In genomic region chr1:155001688-155002474, GRCh38 we compare ENCODE assay signal across 8 cellular contexts. TPM values are rescaled to one million over a fixed set of nuclear protein-coding genes. Genes with fewer than 3 reads are reported as not detected.
A peak's percentile ranks its signal among the peaks of the same experiment; 100 is the strongest.
DNase-seq lines count a peak whose midpoint lies in the region; TF ChIP-seq lines count a peak whose summit lies in the region.

No MANE protein-coding gene starts in this region.

- DNase-seq in G401 (ENCODE audit: low spot score) (peak; percentile 100), NCI-H1048 (lab: John Stamatoyannopoulos, UW) (peak; percentile 100), SK-N-MC (ENCODE audit: low read depth, low spot score) (peak; percentile 82), globus pallidus (ENCODE audit: low spot score) (peak; percentile 100), nucleus accumbens (lab: John Stamatoyannopoulos, UW) (peak; percentile 83 to 100 (median 99)), superior temporal gyrus (ENCODE audit: extremely low spot score) (peak; percentile 97)
- DNase-seq in activated naive CD4-positive, alpha-beta T cell treated with anti-CD3 and anti-CD28 coated beads, Interleukin-2, amount 50 U/mL, for 16 hours: peak; percentile 99

- in situ Hi-C loops in G401 (cut with HindIII; ENCODE audit: low sequenced_read_pairs): no loop called here

- CTCF ChIA-PET in HEK293 (lab: Yijun Ruan, JAX): interaction anchor here (0.6 to 3.0 kb wide), 7 partner anchors 10 to 571 kb away, joined by 3 to 12 read pairs (median 4); no protein-coding TSS in a partner anchor

- peaks cover 13% of the 10 kb centered on the region for H3K4me1 ChIP-seq in HEK293 (ENCODE audit: control insufficient read depth, insufficient read depth, low read length)

- peak; percentile 95 for TF ChIP-seq CTCF in HEK293 (tag by site-specific recombination; IDR thresholded peaks at IDR 0.05)

- POLR2A ChIA-PET in HEK293 (lab: Yijun Ruan, JAX): interaction anchor here (0.5 to 2.2 kb wide), 9 partner anchors 10 to 192 kb away, joined by 3 to 14 read pairs (median 4); partner anchors contain the start of genes CKS1B, FLAD1 and PYGO2

- peak overlapping the region; percentile 83; the same call in 1 of the 2 replicates for H3K27ac ChIP-seq in HEK293 (ENCODE audit: extremely low read depth, low read depth, low read length)
- H3K27ac ChIP-seq in SK-N-MC: peak overlapping the region; percentile 96

- H3K9me3 ChIP-seq in HEK293 (ENCODE audit: control insufficient read depth, insufficient read depth, low read depth, low read length): no peaks in the 10 kb centered on the region
- H3K9me3 ChIP-seq in SK-N-MC (ENCODE audit: low read depth, low read length): no peaks in the 10 kb centered on the region

- H3K9ac ChIP-seq in SK-N-MC (ENCODE audit: insufficient read length): peak overlapping the region; percentile 9

- H3K4me3 ChIP-seq in HEK293 (ENCODE audit: low read depth, low read length): peak overlapping the region; percentile 50
- peak overlapping the region; percentile 95 for H3K4me3 ChIP-seq in SK-N-MC

- no peaks in the 10 kb centered on the region for H3K36me3 ChIP-seq in HEK293 (ENCODE audit: control insufficient read depth in 2 of 2, insufficient read depth in 1 of 2, low read length in 2 of 2)
- no peaks in the 10 kb centered on the region for H3K36me3 ChIP-seq in SK-N-MC (ENCODE audit: insufficient read depth, low read length)

TF ChIP-seq in HEK293, 187 proteins besides CTCF, POLR2A, EP300 and RAD21 (continues in another document):
- no peak for TF ChIP-seq ZNF174 (tag by site-specific recombination; IDR thresholded peaks at IDR 0.05)
- TF ChIP-seq ZNF214 (tag by site-specific recombination; IDR thresholded peaks at IDR 0.05; ENCODE audit: borderline replicate concordance): no peak
- no peak for TF ChIP-seq ZNF221 (tag by site-specific recombination; IDR thresholded peaks at IDR 0.05; ENCODE audit: borderline replicate concordance)
- no peak for TF ChIP-seq ZNF404 (tag by site-specific recombination; IDR thresholded peaks at IDR 0.05)
- peak; percentile 69 for TF ChIP-seq GLIS1 (tag by site-specific recombination; IDR thresholded peaks at IDR 0.05)
- TF ChIP-seq ZNF660 (tag by site-specific recombination; IDR thresholded peaks at IDR 0.05): no peak
- TF ChIP-seq ZNF48 (tag by site-specific recombination; IDR thresholded peaks at IDR 0.05): no peak
- no peak for TF ChIP-seq ZNF558 (tag by site-specific recombination; IDR thresholded peaks at IDR 0.05)
- TF ChIP-seq ZNF37A (tag by site-specific recombination; IDR thresholded peaks at IDR 0.05): peak; percentile 73; the same call in 1 of the 2 replicates
- no peak for TF ChIP-seq ZSCAN4 (tag by site-specific recombination; IDR thresholded peaks at IDR 0.05)
- no peak for TF ChIP-seq ZNF626 (tag by site-specific recombination; IDR thresholded peaks at IDR 0.05)
- TF ChIP-seq PRDM2 (tag by site-specific recombination; IDR thresholded peaks at IDR 0.05; ENCODE audit: borderline replicate concordance): no peak
- TF ChIP-seq HOXD13 (CRISPR knock-in tag; IDR thresholded peaks at IDR 0.05; ENCODE audit: borderline replicate concordance): no peak
- TF ChIP-seq KLF16 (tag by site-specific recombination; IDR thresholded peaks at IDR 0.05): peak; percentile 70; the same call in 1 of the 2 replicates
- peak; percentile 73 for TF ChIP-seq EGR2 (tag by site-specific recombination; IDR thresholded peaks at IDR 0.05; ENCODE audit: low read depth)
- peak; percentile 27; the same call in 1 of the 2 replicates for TF ChIP-seq ZNF843 (tag by site-specific recombination; IDR thresholded peaks at IDR 0.05)
- no peak for TF ChIP-seq ZNF133 (tag by site-specific recombination; IDR thresholded peaks at IDR 0.05)
- peak; percentile 63; the same call in 1 of the 2 replicates for TF ChIP-seq ZNF76 (tag by site-specific recombination; IDR thresholded peaks at IDR 0.05; ENCODE audit: borderline replicate concordance, low read depth)
- TF ChIP-seq ZNF560 (tag by site-specific recombination; IDR thresholded peaks at IDR 0.05; ENCODE audit: borderline replicate concordance): no peak
- no peak for TF ChIP-seq ZNF654 (tag by site-specific recombination; IDR thresholded peaks at IDR 0.05; ENCODE audit: low read depth)
- peak; percentile 71 for TF ChIP-seq TSHZ1 (tag by site-specific recombination; IDR thresholded peaks at IDR 0.05; ENCODE audit: borderline replicate concordance)
- TF ChIP-seq ZNF530 (tag by site-specific recombination; IDR thresholded peaks at IDR 0.05; ENCODE audit: low read depth): no peak
- TF ChIP-seq ZNF366 (tag by site-specific recombination; conservative IDR thresholded peaks at IDR 0.05): peak; percentile 98

RNA-seq across cellular contexts. Expression of gene ZBTB7B, which starts 0.7 kb away (rescaled TPM):
- 30.6 and 33.0 TPM in 2 replicates for total RNA-seq in G401 (2014; rRNA removed; shearing (Covaris generic))

RNA-seq across cellular contexts. Expression of gene LENEP, which starts 8.5 kb away (rescaled TPM):
- 0.74 TPM in 1 of 2 replicates, not detected in the other for total RNA-seq in G401 (2014; rRNA removed; shearing (Covaris generic))

RNA-seq across cellular contexts. Expression of gene FLAD1, which starts 18.7 kb away (rescaled TPM):
- total RNA-seq in G401 (2014; rRNA removed; shearing (Covaris generic)): 39.9 and 49.4 TPM in 2 replicates

RNA-seq across cellular contexts. Expression of gene CKS1B, which starts 27.4 kb away (rescaled TPM):
- total RNA-seq in G401 (2014; rRNA removed; shearing (Covaris generic)): 187 and 192 TPM in 2 replicates

RNA-seq across cellular contexts. Expression of gene SHC1, which starts 31.3 kb away (rescaled TPM):
- total RNA-seq in G401 (2014; rRNA removed; shearing (Covaris generic)): 204 and 265 TPM in 2 replicates

Comparison
In these comparisons a context has a peak if more than half of its experiments do, and no peak if none do; other contexts are left out.
1. Peak in every context shown above with its lines: DNase-seq, H3K4me3 ChIP-seq and H3K27ac ChIP-seq.